ENCODE assay signal across 8 cellular contexts in the genomic region with DNA sequence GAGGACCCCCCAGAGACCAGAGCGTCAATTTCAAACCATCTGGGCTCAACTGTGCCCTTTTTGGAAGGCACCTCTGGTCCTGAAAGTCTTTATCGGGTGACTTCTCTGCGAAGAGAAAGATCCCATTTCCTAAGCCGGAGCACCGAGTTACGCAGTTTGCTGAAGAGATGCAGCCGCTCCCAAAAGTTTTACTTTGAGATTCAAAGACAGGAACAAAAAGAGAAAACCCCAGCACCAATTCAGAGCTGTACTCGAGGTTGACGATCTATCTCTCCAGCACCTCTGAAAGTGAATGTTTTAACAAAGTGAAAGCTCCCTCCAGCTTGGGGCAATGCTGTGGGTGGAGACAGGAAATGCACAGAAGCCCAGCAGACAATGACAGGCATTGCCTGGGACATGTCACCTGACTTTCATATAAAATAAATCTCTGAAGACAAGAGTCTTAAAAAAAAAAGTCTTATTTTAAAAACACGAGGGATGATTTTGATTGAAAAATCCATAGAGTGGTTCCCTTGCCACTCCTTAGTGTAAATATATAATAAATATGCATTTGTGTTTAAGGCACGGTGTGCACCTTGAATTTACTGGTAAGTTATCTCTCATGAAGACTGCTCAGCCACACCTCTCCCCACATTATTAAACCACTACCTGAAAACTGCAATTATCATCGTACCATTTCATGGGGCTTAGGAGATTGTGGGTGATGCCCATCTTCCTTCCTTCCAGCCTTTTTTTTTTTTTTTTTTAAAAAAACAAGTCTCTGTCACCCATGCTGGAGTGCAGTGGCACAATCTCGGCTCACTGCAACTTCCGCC.
DNase-seq lines count a peak whose midpoint lies in the region; ATAC-seq and TF ChIP-seq lines count a peak whose summit lies in the region.

No MANE protein-coding gene starts in this region.

- intact Hi-C loops in CD8-positive, alpha-beta T cell (cut with DNase I, micrococcal nuclease) = loop anchor here (1.0 to 10.0 kb wide), 10 partner anchors 14 to 128 kb away; a partner anchor contains a TSS
- intact Hi-C loops in naive thymus-derived CD4-positive, alpha-beta T cell (cut with micrococcal nuclease) = loop anchor here (1.0 to 5.0 kb wide), 9 partner anchors 18 to 128 kb away; a partner anchor contains a TSS

- POLR2A ChIA-PET in CD8-positive, alpha-beta T cell (lab: Charles Lee) = interaction anchor here (0.6 to 5.1 kb wide), 13 partner anchors 8 to 81 kb away, joined by 3 to 44 read pairs (median 5); a partner anchor contains a TSS
- POLR2A ChIA-PET in naive thymus-derived CD4-positive, alpha-beta T cell (lab: Charles Lee) = interaction anchor here (0.5 to 4.7 kb wide), 25 partner anchors 10 to 128 kb away, joined by 3 to 60 read pairs (median 4); a partner anchor contains a TSS

- DNase-seq in CD8-positive, alpha-beta T cell = peak; percentile 54 to 86 (median 70)
- peak; percentile 87 for DNase-seq in MM.1S
- peak; percentile 60 for DNase-seq in activated CD8-positive, alpha-beta memory T cell treated with anti-CD3 and anti-CD28 coated beads, Interleukin-2, amount 50 U/mL, for 1 hour (ENCODE audit: extremely low read depth)
- peak; percentile 23 to 92 (median 87) for DNase-seq in naive thymus-derived CD4-positive, alpha-beta T cell
- no peak for DNase-seq in OCI-M2 (lab: John Stamatoyannopoulos, UW; ENCODE audit: unreplicated experiment)

- H3K36me3 Mint-ChIP-seq in CD8-positive, alpha-beta T cell = peaks cover 57% of the 10 kb centered on the region
- H3K36me3 Mint-ChIP-seq in naive thymus-derived CD4-positive, alpha-beta T cell = peaks cover 9 to 38% (median 21%) of the 10 kb centered on the region in 5 donors
- peaks cover 76% of the 10 kb centered on the region for H3K36me3 Mint-ChIP-seq in stimulated activated naive CD8-positive, alpha-beta T cell treated with anti-CD3 and anti-CD28 coated beads, Interleukin-15, Interleukin-2, amounts not matched to agents 100 ng/mL and 50 ng/mL, for 24 hours (ENCODE audit: low read depth)

- WGBS in esophagus, 2 donors = 17 to 19% methylated on average over 14 of the region's 14 CpGs

- no peaks in the 10 kb centered on the region for H3K9me2 ChIP-seq in MM.1S (replicated peaks; ENCODE audit: insufficient read depth, low read length)

- peak overlapping the region; percentile 87 for H3K4me3 Mint-ChIP-seq in CD8-positive, alpha-beta T cell
- peak overlapping the region; percentile 66 to 95 (median 88) for H3K4me3 Mint-ChIP-seq in naive thymus-derived CD4-positive, alpha-beta T cell
- H3K4me3 Mint-ChIP-seq in stimulated activated naive CD8-positive, alpha-beta T cell treated with anti-CD3 and anti-CD28 coated beads, Interleukin-15, Interleukin-2, amounts not matched to agents 100 ng/mL and 50 ng/mL, for 24 hours = peak overlapping the region; percentile 83

- peak overlapping the region; percentile 36; the same call in 1 of the 2 replicates for H3K9ac ChIP-seq in MM.1S (ENCODE audit: low read length)

- H3K4me3 ChIP-seq in CD8-positive, alpha-beta T cell (ENCODE audit: low read depth, low read length) = peak overlapping the region; percentile 48
- H3K4me3 ChIP-seq in MM.1S (ENCODE audit: low read length) (peak overlapping the region; percentile 64), esophagus (ENCODE audit: low read depth in 1 of 2, low read length in 2 of 2) (peak overlapping the region; percentile 49 to 63)
- H3K4me3 ChIP-seq in naive thymus-derived CD4-positive, alpha-beta T cell (ENCODE audit: low read length) = peak overlapping the region; percentile 80

- H3K36me3 ChIP-seq in CD8-positive, alpha-beta T cell (ENCODE audit: insufficient read depth, low read length) = peaks cover 3% of the 10 kb centered on the region
- no peaks in the 10 kb centered on the region for H3K36me3 ChIP-seq in MM.1S (replicated peaks; ENCODE audit: insufficient read depth, low read length)
- peaks cover 0 to 3% of the 10 kb centered on the region in 2 donors for H3K36me3 ChIP-seq in esophagus (ENCODE audit: control insufficient read depth in 2 of 2, insufficient read depth in 2 of 2, low read length in 1 of 2)
- peaks cover 3 to 21% (median 5%) of the 10 kb centered on the region in 3 experiments for H3K36me3 ChIP-seq in naive thymus-derived CD4-positive, alpha-beta T cell (ENCODE audit: control insufficient read depth in 2 of 3, insufficient read depth in 3 of 3, low read length in 3 of 3)

- no peaks in the 10 kb centered on the region for H3K9me3 ChIP-seq in CD8-positive, alpha-beta T cell (ENCODE audit: low read length)
- H3K9me3 ChIP-seq in MM.1S (replicated peaks; ENCODE audit: insufficient read depth, low read length) (no peaks in the 10 kb centered on the region), esophagus (ENCODE audit: control insufficient read depth in 2 of 2, insufficient read depth in 1 of 2, low read depth in 1 of 2, low read length in 1 of 2) (no peaks in the 10 kb centered on the region)
- no peaks in the 10 kb centered on the region for H3K9me3 ChIP-seq in naive thymus-derived CD4-positive, alpha-beta T cell (ENCODE audit: control insufficient read depth in 2 of 3, low read length in 3 of 3)

- no peaks in the 10 kb centered on the region for H4K20me1 ChIP-seq in MM.1S (ENCODE audit: insufficient read depth, low read length)

- peaks cover 3% of the 10 kb centered on the region; the same call in 1 of the 2 replicates for H3F3A ChIP-seq in MM.1S (ENCODE audit: insufficient read depth, low read length)

- H3K4me2 ChIP-seq in MM.1S (ENCODE audit: low read depth, low read length) = peak overlapping the region; percentile 86

- no peaks in the 10 kb centered on the region for H3K9me3 Mint-ChIP-seq in CD8-positive, alpha-beta T cell
- peaks cover 0 to 2% (median 0%) of the 10 kb centered on the region in 11 donors for H3K9me3 Mint-ChIP-seq in naive thymus-derived CD4-positive, alpha-beta T cell
- H3K9me3 Mint-ChIP-seq in stimulated activated naive CD8-positive, alpha-beta T cell treated with anti-CD3 and anti-CD28 coated beads, Interleukin-15, Interleukin-2, amounts not matched to agents 100 ng/mL and 50 ng/mL, for 24 hours = no peaks in the 10 kb centered on the region

- no peaks in the 10 kb centered on the region for H3K27me3 ChIP-seq in CD8-positive, alpha-beta T cell (ENCODE audit: insufficient read depth, low read length)
- H3K27me3 ChIP-seq in MM.1S (replicated peaks; ENCODE audit: insufficient read depth, low read length) = 0 out of 2 replicates have a peak, but pooled peaks cover 4% of the 10 kb centered on the region
- no peaks in the 10 kb centered on the region for H3K27me3 ChIP-seq in esophagus (ENCODE audit: control insufficient read depth in 1 of 2, insufficient read depth in 2 of 2, low read length in 2 of 2)
- H3K27me3 ChIP-seq in naive thymus-derived CD4-positive, alpha-beta T cell (ENCODE audit: control insufficient read depth in 2 of 2, insufficient read depth in 2 of 2, low read length in 2 of 2) = no peaks in the 10 kb centered on the region

- H3K27me3 Mint-ChIP-seq in CD8-positive, alpha-beta T cell (ENCODE audit: low read depth) = no peaks in the 10 kb centered on the region
- no peaks in the 10 kb centered on the region for H3K27me3 Mint-ChIP-seq in naive thymus-derived CD4-positive, alpha-beta T cell
- H3K27me3 Mint-ChIP-seq in stimulated activated naive CD8-positive, alpha-beta T cell treated with anti-CD3 and anti-CD28 coated beads, Interleukin-15, Interleukin-2, amounts not matched to agents 100 ng/mL and 50 ng/mL, for 24 hours = no peaks in the 10 kb centered on the region

- no peaks in the 10 kb centered on the region for H3K79me2 ChIP-seq in MM.1S (ENCODE audit: low read length)

- peaks cover 68% of the 10 kb centered on the region for H3K4me1 Mint-ChIP-seq in CD8-positive, alpha-beta T cell (ENCODE audit: low read depth)
- H3K4me1 Mint-ChIP-seq in naive thymus-derived CD4-positive, alpha-beta T cell = peaks cover 54 to 80% (median 67%) of the 10 kb centered on the region in 7 donors
- H3K4me1 Mint-ChIP-seq in stimulated activated naive CD8-positive, alpha-beta T cell treated with anti-CD3 and anti-CD28 coated beads, Interleukin-15, Interleukin-2, amounts not matched to agents 100 ng/mL and 50 ng/mL, for 24 hours (ENCODE audit: low read depth) = peaks cover 92% of the 10 kb centered on the region

- no peak overlapping the region for H2AFZ ChIP-seq in MM.1S (ENCODE audit: low read length)

- peak overlapping the region; percentile 97 for H3K27ac Mint-ChIP-seq in CD8-positive, alpha-beta T cell
- H3K27ac Mint-ChIP-seq in naive thymus-derived CD4-positive, alpha-beta T cell = peak overlapping the region; percentile 89 to 99 (median 97)
- H3K27ac Mint-ChIP-seq in stimulated activated naive CD8-positive, alpha-beta T cell treated with anti-CD3 and anti-CD28 coated beads, Interleukin-15, Interleukin-2, amounts not matched to agents 100 ng/mL and 50 ng/mL, for 24 hours = peak overlapping the region; percentile 95

- no peak for TF ChIP-seq CTCF in CD8-positive, alpha-beta T cell (IDR thresholded peaks at IDR 0.05)
- no peak for TF ChIP-seq CTCF in MM.1S (IDR thresholded peaks at IDR 0.05; ENCODE audit: low read length)

- ATAC-seq in CD8-positive, alpha-beta T cell = peak; percentile 93
- peak; percentile 71 for ATAC-seq in GM21717 (IDR thresholded peaks at IDR 0.05; ENCODE audit: unreplicated experiment)
- ATAC-seq in naive thymus-derived CD4-positive, alpha-beta T cell = peak; percentile 98

- CTCF ChIA-PET in CD8-positive, alpha-beta T cell (lab: Charles Lee) = interaction anchor here (0.9 to 4.3 kb wide), 4 partner anchors 43 to 94 kb away, joined by 3 to 21 read pairs (median 4); no protein-coding TSS in a partner anchor
- CTCF ChIA-PET in naive thymus-derived CD4-positive, alpha-beta T cell (lab: Charles Lee) = interaction anchor here (1.2 to 1.6 kb wide), 2 partner anchors 25 to 78 kb away, joined by 3 to 4 read pairs; no protein-coding TSS in a partner anchor

- H3K4me1 ChIP-seq in CD8-positive, alpha-beta T cell (ENCODE audit: insufficient read depth, low read length) = peaks cover 47% of the 10 kb centered on the region
- H3K4me1 ChIP-seq in MM.1S (ENCODE audit: low read length) (peaks cover 12% of the 10 kb centered on the region), esophagus (ENCODE audit: control insufficient read depth in 2 of 2, insufficient read depth in 2 of 2, low read length in 1 of 2) (peaks cover 0 to 5% of the 10 kb centered on the region in 2 donors)
- H3K4me1 ChIP-seq in naive thymus-derived CD4-positive, alpha-beta T cell (ENCODE audit: control insufficient read depth in 2 of 2, insufficient read depth in 2 of 2, low read length in 2 of 2) = peaks cover 34 to 47% of the 10 kb centered on the region in 2 donors

- peak overlapping the region; percentile 81 for H3K27ac ChIP-seq in CD8-positive, alpha-beta T cell (ENCODE audit: low read depth, low read length)
- H3K27ac ChIP-seq in MM.1S (ENCODE audit: low read length) = peak overlapping the region; percentile 6; the same call in 1 of the 2 replicates
- H3K27ac ChIP-seq in esophagus (ENCODE audit: low read depth in 2 of 2, low read length in 1 of 2) = peak overlapping the region; percentile 89 to 94
- H3K27ac ChIP-seq in naive thymus-derived CD4-positive, alpha-beta T cell (ENCODE audit: low read depth, low read length) = peak overlapping the region; percentile 92

Comparison
In these comparisons a context has a peak if more than half of its experiments do, and no peak if none do; other contexts are left out.
1. H3K27ac ChIP-seq: peak in every context shown above with its lines; median percentile 92 in naive thymus-derived CD4-positive, alpha-beta T cell; 92 in esophagus; 81 in CD8-positive, alpha-beta T cell; 6 in MM.1S.